ENCODE assay signal across 8 cellular contexts in genomic region chr19:46296722-46297431, GRCh38.
DNase-seq lines count a peak whose midpoint lies in the region; ATAC-seq and TF ChIP-seq lines count a peak whose summit lies in the region.

TSS of gene HIF3A (plus strand) at chr19:46297042. CDS start at chr19:46297077, 35 bp downstream.

- TF ChIP-seq CTCF in cardiac fibroblast (IDR thresholded peaks at IDR 0.05; ENCODE audit: low read depth, low read length): no peak

- no peaks in the 10 kb centered on the region for H3K27me3 ChIP-seq in layer of hippocampus (ENCODE audit: control insufficient read depth, insufficient read depth, low read length)

- peak within 1 kb of the TSS; percentile 66 to 70 for H3K4me3 ChIP-seq in cardiac fibroblast (replicated peaks in 1 of 2; ENCODE audit: low read depth in 2 of 2, low read length in 2 of 2)

- ATAC-seq in GM18861 (IDR thresholded peaks at IDR 0.05; ENCODE audit: unreplicated experiment) (no peak), HG02678 (IDR thresholded peaks at IDR 0.05; ENCODE audit: unreplicated experiment) (no peak)

- peak within 1 kb of the TSS; percentile 93 for H3K27ac ChIP-seq in layer of hippocampus (ENCODE audit: low read depth, low read length)

- DNase-seq in NCI-H1105 (lab: John Stamatoyannopoulos, UW) (peak; percentile 82), cardiac fibroblast (ENCODE audit: low read depth in 2 of 2) (peak in 1 of 2 donors; percentile 78), smooth muscle cell of the brain vasculature (ENCODE audit: low read depth, low spot score) (peak; percentile 40), NCI-H446 treated with DMSO at 0.1 percent for 48 hours (lab: John Stamatoyannopoulos, UW) (no peak), germinal center (ENCODE audit: low spot score) (no peak)

Comparison
In these comparisons a context has a peak if more than half of its experiments do, and no peak if none do; other contexts are left out.
1. DNase-seq: peak in NCI-H1105 (single experiment) and smooth muscle cell of the brain vasculature (single experiment); none in NCI-H446 treated with DMSO at 0.1 percent for 48 hours (single experiment) and germinal center (single experiment).